In the genomic region with DNA sequence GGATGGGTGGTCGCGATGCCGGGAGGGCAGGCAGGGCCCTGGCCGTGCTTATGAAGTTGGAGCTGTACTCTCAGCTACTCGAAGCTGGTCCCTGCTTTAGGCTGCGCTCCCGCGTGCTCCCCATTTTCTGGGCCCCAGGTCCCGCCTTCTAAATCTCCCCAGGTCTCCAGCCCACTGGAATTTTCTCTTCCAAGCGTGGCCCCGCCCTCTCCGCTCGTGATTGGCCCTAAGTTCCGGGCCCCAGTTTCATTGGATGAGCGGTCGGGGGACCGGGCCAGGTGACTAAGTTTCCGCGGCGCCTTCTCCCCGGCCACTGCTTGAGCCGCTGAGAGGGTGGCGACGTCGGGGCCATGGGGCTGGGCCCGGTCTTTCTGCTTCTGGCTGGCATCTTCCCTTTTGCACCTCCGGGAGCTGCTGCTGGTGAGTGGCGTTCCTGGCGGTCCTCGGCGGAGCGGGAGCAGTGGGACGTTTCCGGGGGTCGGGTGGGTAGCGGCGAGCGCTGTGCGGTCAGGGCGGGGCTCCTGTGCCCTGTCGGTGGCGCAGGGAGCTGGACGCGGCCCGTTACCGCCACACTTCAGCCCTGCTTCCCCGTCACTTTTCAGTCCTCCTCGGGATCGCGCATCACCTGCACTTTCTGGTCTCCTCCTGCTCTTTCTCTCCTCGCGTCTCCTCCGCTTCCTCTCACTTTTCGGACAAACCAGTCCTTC, we compare ENCODE assay signal across 8 cellular contexts. TPM values are rescaled to one million over a fixed set of nuclear protein-coding genes. Genes with fewer than 3 reads are reported as not detected.
DNase-seq lines count a peak whose midpoint lies in the region; ATAC-seq lines count a peak whose summit lies in the region.

A gene (plus strand): TSS at position 313 of the 707 bp plus-strand sequence. CDS start 38 bp downstream, at position 351.

- H3K4me3 ChIP-seq in H7 (ENCODE audit: insufficient read depth, low read depth, low read length), result peak within 1 kb of the TSS; percentile 65

- H3K27me3 ChIP-seq in H7 (ENCODE audit: control insufficient read depth, insufficient read depth, low read length), result peaks cover 6% of the 10 kb centered on the region; the same call in 1 of the 2 replicates

- POLR2A ChIA-PET in activated CD8-positive, alpha-beta memory T cell treated with anti-CD3 and anti-CD28 coated beads for 36 hours (lab: Charles Lee), result no interaction called here

- no peaks in the 10 kb centered on the region for H3K27me3 Mint-ChIP-seq in effector memory CD8-positive, alpha-beta T cell

- peaks cover 64 to 89% of the 10 kb centered on the region in 2 donors for H3K4me1 Mint-ChIP-seq in effector memory CD8-positive, alpha-beta T cell (ENCODE audit: low read depth in 2 of 2)

- H3K4me3 Mint-ChIP-seq in effector memory CD8-positive, alpha-beta T cell, result peak within 1 kb of the TSS; percentile 81 to 85

- peaks cover 30% of the 10 kb centered on the region for H3K36me3 Mint-ChIP-seq in effector memory CD8-positive, alpha-beta T cell (ENCODE audit: insufficient read depth)

- peak; percentile 57 for ATAC-seq in effector memory CD8-positive, alpha-beta T cell (replicated peaks)

- CTCF ChIA-PET in activated CD8-positive, alpha-beta memory T cell treated with anti-CD3 and anti-CD28 coated beads for 36 hours (lab: Charles Lee), result interaction anchor here (2.0 kb wide), 1 partner anchor 91 kb away, joined by 6 read pairs; no protein-coding TSS in a partner anchor

- peak within 1 kb of the TSS; percentile 91 to 96 for H3K27ac Mint-ChIP-seq in effector memory CD8-positive, alpha-beta T cell

- H3K9me3 Mint-ChIP-seq in effector memory CD8-positive, alpha-beta T cell, result no peaks in the 10 kb centered on the region

- DNase-seq in DMS79 treated with DMSO at 0.1 percent for 48 hours (lab: John Stamatoyannopoulos, UW) (peak; percentile 21), H7 (peak; percentile 96), NCI-H2196 (lab: John Stamatoyannopoulos, UW; ENCODE audit: unreplicated experiment) (peak; percentile 81), medulla oblongata (ENCODE audit: extremely low spot score) (peak; percentile 90), NCI-H2107 treated with DMSO at 0.1 percent for 48 hours (lab: John Stamatoyannopoulos, UW; ENCODE audit: unreplicated experiment) (no peak)
- peak; percentile 41 to 45 (median 44) for DNase-seq in effector memory CD8-positive, alpha-beta T cell
- DNase-seq in stimulated activated CD4-positive, alpha-beta T cell treated with anti-CD3 and anti-CD28 coated beads, TNF-alpha, amount 100 ng/mL, for 24 hours (ENCODE audit: low read depth in 3 of 3), result peak; percentile 52 to 79 (median 60)

- H3K36me3 ChIP-seq in H7 (replicated peaks; ENCODE audit: control insufficient read depth, insufficient read depth, low read length), result no peaks in the 10 kb centered on the region

RNA-seq across cellular contexts. Expression of the gene that starts here (rescaled TPM):
- total RNA-seq in H7 (2014; rRNA removed; shearing (Covaris generic)), result 12.0 and 14.7 TPM in 2 replicates
- 10 to 100 TPM; 10.8 to 12.7 TPM for total RNA-seq in activated CD8-positive, alpha-beta memory T cell treated with anti-CD3 and anti-CD28 coated beads for 36 hours
